ENCODE assay signal across 19 cellular contexts in the genomic region with DNA sequence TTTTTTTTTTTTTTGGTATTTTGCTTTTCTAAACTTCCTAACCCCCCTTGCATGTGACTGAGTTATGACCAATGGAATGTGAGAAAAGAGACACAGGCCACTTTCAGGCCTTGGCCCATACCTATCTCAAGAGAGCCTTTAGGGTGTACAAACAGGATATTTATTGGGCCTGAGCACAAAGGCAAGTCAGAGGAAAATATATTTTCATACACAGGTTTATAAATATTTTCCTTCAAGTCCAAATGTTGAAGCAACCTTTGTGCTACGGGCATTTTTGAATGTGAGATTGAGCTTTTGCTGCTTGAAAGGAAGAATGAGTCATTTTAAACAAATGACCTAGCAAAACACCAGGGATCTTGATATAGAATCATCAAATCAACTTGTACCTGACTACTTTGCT.
A peak's percentile ranks its signal among the peaks of the same experiment; 100 is the strongest.
DNase-seq lines count a peak whose midpoint lies in the region; ATAC-seq and TF ChIP-seq lines count a peak whose summit lies in the region.
"Had no signal": no experiment of that assay in that cellular context is flagged by ENCODE, and none has a peak within 500 bp of the region (broad histone marks: within the 10 kb centered on the region; RNA-seq: fewer than 3 reads in every experiment).

No MANE protein-coding gene starts in this region.

- H3K27me3 ChIP-seq in trophoblast cell (ENCODE audit: insufficient read depth, low read length), result no peaks in the 10 kb centered on the region
- H3K27me3 ChIP-seq: tibial artery had no signal

- H2BK5ac ChIP-seq in trophoblast cell (ENCODE audit: low read depth, low read length, poor library complexity), result no peak overlapping the region

- WGBS in trophoblast cell (ENCODE audit: extremely low coverage, insufficient coverage, insufficient read length), result no CpG with 5 or more reads among the region's 1 CpG

- H3K9me3 ChIP-seq in trophoblast cell (ENCODE audit: insufficient read depth, low read depth, low read length), result no peaks in the 10 kb centered on the region
- H3K9me3 ChIP-seq: tibial artery had no signal

- H3K79me1 ChIP-seq in trophoblast cell (ENCODE audit: low read length), result no peaks in the 10 kb centered on the region

- peaks cover 21% of the 10 kb centered on the region for H3K4me1 Mint-ChIP-seq in HFFc6 (ENCODE audit: low read depth)
- H3K4me1 Mint-ChIP-seq: CD14-positive monocyte had no signal

- no peak overlapping the region for H3K4me2 ChIP-seq in trophoblast cell (ENCODE audit: low read length)

- no peak overlapping the region for H4K8ac ChIP-seq in trophoblast cell (ENCODE audit: low read depth, low read length)

- H3K23ac ChIP-seq in trophoblast cell (ENCODE audit: low read length), result no peak overlapping the region

- H3K14ac ChIP-seq in trophoblast cell (ENCODE audit: low read length), result no peak overlapping the region

- H2AK5ac ChIP-seq in trophoblast cell (ENCODE audit: low read length), result no peak overlapping the region

- peaks cover 7% of the 10 kb centered on the region for H3K27me3 Mint-ChIP-seq in HFFc6 (ENCODE audit: insufficient read depth)

- no peak overlapping the region for H3K9ac ChIP-seq in trophoblast cell (ENCODE audit: low read length)

- no peak overlapping the region for H3K4me3 Mint-ChIP-seq in HFFc6
- H3K4me3 Mint-ChIP-seq: activated T-helper 1 cell treated with anti-CD3 and anti-CD28 coated beads, Interleukin-12 subunit alpha, Interleukin-12 subunit beta, Interleukin-2, Interleukin-4 antibody, amounts not matched to agents 30 ng/mL and 10 ng/mL and 1 ng/mL, durations not matched to agents 14 hours and 24 hours and 36 hours; CD14-positive monocyte; T-helper 2 cell treated with Interferon-gamma antibody and Interleukin-4, amounts not matched to agents 5 μg/mL and 100 μg/mL, for 36 hours had no signal

- TF ChIP-seq CTCF in HFFc6 (IDR thresholded peaks at IDR 0.05), result no peak
- TF ChIP-seq CTCF in fibroblast of pulmonary artery (IDR thresholded peaks at IDR 0.05; ENCODE audit: low read length, missing control alignments), result no peak

- no peaks in the 10 kb centered on the region for H3K79me2 ChIP-seq in trophoblast cell (ENCODE audit: control insufficient read depth, insufficient read depth, low read length, poor library complexity)

- H3K27ac ChIP-seq in trophoblast cell (ENCODE audit: low read depth, low read length), result no peak overlapping the region
- H3K27ac ChIP-seq: tibial artery had no signal

- H3K36me3 Mint-ChIP-seq in HFFc6 (ENCODE audit: low read depth), result peaks cover under 1% of the 10 kb centered on the region; the same call in 1 of the 2 replicates
- H3K36me3 Mint-ChIP-seq: CD14-positive monocyte had no signal

- no peak overlapping the region for H2BK12ac ChIP-seq in trophoblast cell (ENCODE audit: low read length)

- H3K18ac ChIP-seq in trophoblast cell (ENCODE audit: low read length), result no peak overlapping the region

- H4K91ac ChIP-seq in trophoblast cell (ENCODE audit: low read depth, low read length), result no peak overlapping the region

- H3K9me3 Mint-ChIP-seq in HFFc6, result peaks cover under 1% of the 10 kb centered on the region; the same call in 1 of the 2 replicates
- H3K9me3 Mint-ChIP-seq: T-helper 2 cell treated with Interferon-gamma antibody and Interleukin-4, amounts not matched to agents 5 μg/mL and 100 μg/mL, for 36 hours had no signal

- no peak overlapping the region for H3K27ac Mint-ChIP-seq in HFFc6
- H3K27ac Mint-ChIP-seq: activated T-helper 1 cell treated with anti-CD3 and anti-CD28 coated beads, Interleukin-12 subunit alpha, Interleukin-12 subunit beta, Interleukin-2, Interleukin-4 antibody, amounts not matched to agents 30 ng/mL and 10 ng/mL and 1 ng/mL, durations not matched to agents 14 hours and 24 hours and 36 hours; CD14-positive monocyte; T-helper 2 cell treated with Interferon-gamma antibody and Interleukin-4, amounts not matched to agents 5 μg/mL and 100 μg/mL, for 36 hours had no signal

- H2BK120ac ChIP-seq in trophoblast cell (ENCODE audit: insufficient read depth, low read length, poor library complexity), result no peak overlapping the region

- H3K36me3 ChIP-seq in trophoblast cell (ENCODE audit: control insufficient read depth in 1 of 2, insufficient read depth in 2 of 2, low read length in 2 of 2), result no peaks in the 10 kb centered on the region
- H3K36me3 ChIP-seq: tibial artery had no signal

- H3K4me1 ChIP-seq in trophoblast cell (ENCODE audit: control insufficient read depth in 1 of 2, insufficient read depth in 2 of 2, low read length in 2 of 2), result no peaks in the 10 kb centered on the region
- H3K4me1 ChIP-seq: tibial artery had no signal

- H4K12ac ChIP-seq in trophoblast cell (ENCODE audit: low read depth, low read length), result no peak overlapping the region

- peak; percentile 31 for DNase-seq in A172 (ENCODE audit: low spot score)
- peak; percentile 9 for DNase-seq in HFFc6
- peak; percentile 24 for DNase-seq in fibroblast of pulmonary artery (ENCODE audit: low read depth)
- no peak for DNase-seq in OCI-M2 (lab: John Stamatoyannopoulos, UW; ENCODE audit: unreplicated experiment)
- no peak for DNase-seq in trophoblast cell
- DNase-seq in NCI-H1694 (lab: John Stamatoyannopoulos, UW), result no peak
- DNase-seq: effector CD8-positive, alpha-beta T cell; foreskin melanocyte; NCI-H187 treated with DMSO at 0.1 percent for 48 hours; nucleus accumbens; right cardiac atrium; SIG-M5; stimulated activated naive CD4-positive, alpha-beta T cell; tibial artery had no signal

- ATAC-seq in SK-N-SH treated with all-trans-retinoic acid at 6 μM for 48 hours (peak; percentile 70), HG02884 (IDR thresholded peaks at IDR 0.05; ENCODE audit: unreplicated experiment) (no peak)
- ATAC-seq: right cardiac atrium had no signal

- H2AFZ ChIP-seq in trophoblast cell (ENCODE audit: insufficient read depth, low read length, poor library complexity), result no peak overlapping the region

- H3K4ac ChIP-seq in trophoblast cell (ENCODE audit: low read depth, low read length), result no peak overlapping the region

- no peak overlapping the region for H3K4me3 ChIP-seq in fibroblast of pulmonary artery (replicated peaks; ENCODE audit: low read depth, low read length)
- H3K4me3 ChIP-seq in trophoblast cell (ENCODE audit: low read depth, low read length), result no peak overlapping the region
- H3K4me3 ChIP-seq: tibial artery had no signal

TF ChIP-seq in SK-N-SH treated with all-trans-retinoic acid at 6 μM for 48 hours, 23 proteins besides CTCF, POLR2A, EP300 and RAD21:
- no peak for TF ChIP-seq ZNF70 (CRISPR knock-in tag; IDR thresholded peaks at IDR 0.05)
- TF ChIP-seq ZNF8 (CRISPR knock-in tag; IDR thresholded peaks at IDR 0.05), result no peak
- TF ChIP-seq ESRRG (CRISPR knock-in tag; IDR thresholded peaks at IDR 0.05), result no peak
- TF ChIP-seq, protein P1, sequence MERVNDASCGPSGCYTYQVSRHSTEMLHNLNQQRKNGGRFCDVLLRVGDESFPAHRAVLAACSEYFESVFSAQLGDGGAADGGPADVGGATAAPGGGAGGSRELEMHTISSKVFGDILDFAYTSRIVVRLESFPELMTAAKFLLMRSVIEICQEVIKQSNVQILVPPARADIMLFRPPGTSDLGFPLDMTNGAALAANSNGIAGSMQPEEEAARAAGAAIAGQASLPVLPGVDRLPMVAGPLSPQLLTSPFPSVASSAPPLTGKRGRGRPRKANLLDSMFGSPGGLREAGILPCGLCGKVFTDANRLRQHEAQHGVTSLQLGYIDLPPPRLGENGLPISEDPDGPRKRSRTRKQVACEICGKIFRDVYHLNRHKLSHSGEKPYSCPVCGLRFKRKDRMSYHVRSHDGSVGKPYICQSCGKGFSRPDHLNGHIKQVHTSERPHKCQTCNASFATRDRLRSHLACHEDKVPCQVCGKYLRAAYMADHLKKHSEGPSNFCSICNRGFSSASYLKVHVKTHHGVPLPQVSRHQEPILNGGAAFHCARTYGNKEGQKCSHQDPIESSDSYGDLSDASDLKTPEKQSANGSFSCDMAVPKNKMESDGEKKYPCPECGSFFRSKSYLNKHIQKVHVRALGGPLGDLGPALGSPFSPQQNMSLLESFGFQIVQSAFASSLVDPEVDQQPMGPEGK (CRISPR knock-in tag; IDR thresholded peaks at IDR 0.05; ENCODE audit: borderline replicate concordance), result no peak
- TF ChIP-seq, protein P2, sequence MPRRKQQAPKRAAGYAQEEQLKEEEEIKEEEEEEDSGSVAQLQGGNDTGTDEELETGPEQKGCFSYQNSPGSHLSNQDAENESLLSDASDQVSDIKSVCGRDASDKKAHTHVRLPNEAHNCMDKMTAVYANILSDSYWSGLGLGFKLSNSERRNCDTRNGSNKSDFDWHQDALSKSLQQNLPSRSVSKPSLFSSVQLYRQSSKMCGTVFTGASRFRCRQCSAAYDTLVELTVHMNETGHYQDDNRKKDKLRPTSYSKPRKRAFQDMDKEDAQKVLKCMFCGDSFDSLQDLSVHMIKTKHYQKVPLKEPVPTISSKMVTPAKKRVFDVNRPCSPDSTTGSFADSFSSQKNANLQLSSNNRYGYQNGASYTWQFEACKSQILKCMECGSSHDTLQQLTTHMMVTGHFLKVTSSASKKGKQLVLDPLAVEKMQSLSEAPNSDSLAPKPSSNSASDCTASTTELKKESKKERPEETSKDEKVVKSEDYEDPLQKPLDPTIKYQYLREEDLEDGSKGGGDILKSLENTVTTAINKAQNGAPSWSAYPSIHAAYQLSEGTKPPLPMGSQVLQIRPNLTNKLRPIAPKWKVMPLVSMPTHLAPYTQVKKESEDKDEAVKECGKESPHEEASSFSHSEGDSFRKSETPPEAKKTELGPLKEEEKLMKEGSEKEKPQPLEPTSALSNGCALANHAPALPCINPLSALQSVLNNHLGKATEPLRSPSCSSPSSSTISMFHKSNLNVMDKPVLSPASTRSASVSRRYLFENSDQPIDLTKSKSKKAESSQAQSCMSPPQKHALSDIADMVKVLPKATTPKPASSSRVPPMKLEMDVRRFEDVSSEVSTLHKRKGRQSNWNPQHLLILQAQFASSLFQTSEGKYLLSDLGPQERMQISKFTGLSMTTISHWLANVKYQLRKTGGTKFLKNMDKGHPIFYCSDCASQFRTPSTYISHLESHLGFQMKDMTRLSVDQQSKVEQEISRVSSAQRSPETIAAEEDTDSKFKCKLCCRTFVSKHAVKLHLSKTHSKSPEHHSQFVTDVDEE (CRISPR knock-in tag; IDR thresholded peaks at IDR 0.05), result no peak
- no peak for TF ChIP-seq GLIS3 (CRISPR knock-in tag; IDR thresholded peaks at IDR 0.05)

Comparison
In these comparisons a context has a peak if more than half of its experiments do, and no peak if none do; other contexts are left out.
1. DNase-seq: peak in A172 (single experiment), HFFc6 (single experiment) and fibroblast of pulmonary artery (single experiment); none in OCI-M2 (single experiment), trophoblast cell (0 of 2) and NCI-H1694 (single experiment).